8 cellular contexts compared by ENCODE assay signal in genomic region chr7:88111136-88111748, GRCh38.
A peak's percentile ranks its signal among the peaks of the same experiment; 100 is the strongest.
DNase-seq lines count a peak whose midpoint lies in the region; ATAC-seq lines count a peak whose summit lies in the region.

No MANE protein-coding gene starts in this region.

- ATAC-seq in Right ventricle myocardium superior (ENCODE audit: poor library complexity) (peak; percentile 53), Right ventricle myocardium inferior (no peak), HG03432 (IDR thresholded peaks at IDR 0.05; ENCODE audit: unreplicated experiment) (peak; percentile 62), memory B cell (ENCODE audit: low read depth) (peak; percentile 48)

- no peaks in the 10 kb centered on the region for H3K27me3 Mint-ChIP-seq in memory B cell

- no peaks in the 10 kb centered on the region for H3K36me3 Mint-ChIP-seq in memory B cell

- no peaks in the 10 kb centered on the region for H3K4me1 Mint-ChIP-seq in memory B cell

- H3K27ac Mint-ChIP-seq in memory B cell: no peak overlapping the region

- no peak overlapping the region for H3K4me3 Mint-ChIP-seq in memory B cell

- no peaks in the 10 kb centered on the region for H3K9me3 Mint-ChIP-seq in memory B cell

- no peak for DNase-seq in Right ventricle myocardium superior
- no peak for DNase-seq in Right ventricle myocardium inferior (ENCODE audit: missing footprints)
- DNase-seq in NCI-H82 treated with DMSO at 0.1 percent for 48 hours (lab: John Stamatoyannopoulos, UW; ENCODE audit: unreplicated experiment): peak; percentile 12
- peak; percentile 56 for DNase-seq in dedifferentiated amniotic fluid mesenchymal stem cell (ENCODE audit: extremely low spot score)
- DNase-seq in memory B cell (ENCODE audit: low spot score in 2 of 2): peak in 1 of 2 donors; percentile 9
- no peak for DNase-seq in NK-92 treated with Interleukin-12 subunit alpha and Interleukin-12 subunit beta, amount 100 ng/mL, for 24 hours (lab: John Stamatoyannopoulos, UW)
- DNase-seq in activated CD4-positive, alpha-beta T cell treated with anti-CD3 and anti-CD28 coated beads, Interleukin-2, amount 50 U/mL, for 48 hours: no peak

- intact Hi-C loops in Right ventricle myocardium superior (cut with DNase I) (loop anchor here (10.0 kb wide), 1 partner anchor 316 kb away; no protein-coding TSS in a partner anchor), Right ventricle myocardium inferior (cut with DNase I) (loop anchor here (2.0 kb wide), 1 partner anchor 312 kb away; no protein-coding TSS in a partner anchor)

Comparison
In these comparisons a context has a peak if more than half of its experiments do, and no peak if none do; other contexts are left out.
1. DNase-seq: peak in NCI-H82 treated with DMSO at 0.1 percent for 48 hours (single experiment) and dedifferentiated amniotic fluid mesenchymal stem cell (single experiment); none in Right ventricle myocardium superior (single experiment), Right ventricle myocardium inferior (single experiment), NK-92 treated with Interleukin-12 subunit alpha and Interleukin-12 subunit beta, amount 100 ng/mL, for 24 hours (single experiment) and activated CD4-positive, alpha-beta T cell treated with anti-CD3 and anti-CD28 coated beads, Interleukin-2, amount 50 U/mL, for 48 hours (0 of 2).